Comparison of ENCODE assay signal across 1 cellular context in genomic region chr20:24660651-24661050, GRCh38.
TF ChIP-seq lines count a peak whose summit lies in the region.

No MANE protein-coding gene starts in this region.

TF ChIP-seq in H1, 55 proteins besides CTCF, POLR2A, EP300 and RAD21:
- TF ChIP-seq BRCA1 (IDR thresholded peaks at IDR 0.05; ENCODE audit: low read depth, low read length) (no peak), CBX5 (IDR thresholded peaks at IDR 0.05; ENCODE audit: low read depth, low read length) (no peak)
